ENCODE assay signal across 18 cellular contexts in the genomic region with DNA sequence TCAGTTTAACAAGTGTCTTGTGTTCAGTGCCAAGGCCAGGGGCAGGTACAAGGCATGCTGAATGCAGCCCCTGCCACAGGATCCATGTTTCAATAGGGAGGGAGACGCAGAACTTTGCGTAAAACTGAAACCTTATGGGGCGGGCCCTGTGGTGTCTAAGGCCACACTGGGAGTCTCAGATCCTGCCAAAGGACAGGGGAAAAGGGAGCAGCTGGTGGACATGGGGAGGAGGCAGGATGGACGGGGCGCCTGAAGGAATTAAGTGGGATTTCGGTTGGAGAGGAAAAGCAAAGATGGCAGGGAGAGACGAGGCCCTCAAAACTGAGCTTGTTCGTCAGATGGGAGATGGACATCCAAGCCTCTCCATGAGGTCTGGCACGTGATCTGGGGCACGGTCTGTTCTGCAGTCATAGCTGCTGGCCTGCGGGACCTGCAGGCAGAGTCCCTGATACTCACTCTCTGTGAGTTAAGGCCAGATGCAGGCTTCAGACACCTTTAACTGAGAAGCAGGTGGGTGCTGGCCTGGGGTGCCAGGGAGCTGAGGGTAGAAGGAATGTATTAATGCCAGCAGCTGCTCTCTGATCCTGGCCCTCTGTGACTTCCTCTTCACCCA. TPM values are rescaled to one million over a fixed set of nuclear protein-coding genes. Genes with fewer than 3 reads are reported as not detected.
"Had no signal": no experiment of that assay in that cellular context is flagged by ENCODE, and none has a peak within 500 bp of the region (broad histone marks: within the 10 kb centered on the region; RNA-seq: fewer than 3 reads in every experiment).

No MANE protein-coding gene starts in this region.

- H3K27me3 ChIP-seq: brain microvascular endothelial cell, gastroesophageal sphincter, heart left ventricle had no signal

- H3K4me3 ChIP-seq: gastroesophageal sphincter, heart left ventricle had no signal

- DNase-seq: activated CD4-positive, alpha-beta T cell treated with anti-CD3 and anti-CD28 coated beads for 1 hour; activated CD8-positive, alpha-beta memory T cell treated with anti-CD3 and anti-CD28 coated beads for 24 hours; activated CD8-positive, alpha-beta memory T cell treated with anti-CD3 and anti-CD28 coated beads, Interleukin-2, amount 50 U/mL, for 48 hours; activated effector memory CD4-positive, alpha-beta T cell treated with Interleukin-2 at 50 U/mL for 16 hours; activated naive CD4-positive, alpha-beta T cell treated with anti-CD3 and anti-CD28 coated beads, Interleukin-2, amount 50 U/mL, for 16 hours; activated T-cell treated with anti-CD3 and anti-CD28 coated beads, Interleukin-2, amount 50 U/mL, for 48 hours; aorta; brain microvascular endothelial cell; cortex of kidney; heart left ventricle; mesenchymal stem cell; naive thymus-derived CD8-positive, alpha-beta T cell; occipital lobe; stimulated activated CD4-positive, alpha-beta T cell treated with anti-CD3 and anti-CD28 coated beads, Interleukin-4, amount 100 ng/mL, for 4 hours; stimulated activated naive B cell treated with anti-CD40 and anti-IgM and Interleukin-4, amounts not matched to agents 10 μg/mL and 1 μg/mL and 100 μg/mL, for 72 hours; T1000 had no signal

- H3K9me3 ChIP-seq: gastroesophageal sphincter had no signal

- H3K36me3 ChIP-seq: brain microvascular endothelial cell, gastroesophageal sphincter, heart left ventricle had no signal

- H3K27ac ChIP-seq: brain microvascular endothelial cell, gastroesophageal sphincter, heart left ventricle had no signal

RNA-seq across cellular contexts. Expression of gene TCF7L1, which starts 48.8 kb away (rescaled TPM):
- total RNA-seq: naive thymus-derived CD8-positive, alpha-beta T cell; T-helper 1 cell treated with Interleukin-12 subunit alpha and Interleukin-12 subunit beta and Interleukin-4 antibody, amounts not matched to agents 30 ng/mL and 1 ng/mL, for 36 hours had no signal
